20 cellular contexts compared by ENCODE assay signal in the genomic region with DNA sequence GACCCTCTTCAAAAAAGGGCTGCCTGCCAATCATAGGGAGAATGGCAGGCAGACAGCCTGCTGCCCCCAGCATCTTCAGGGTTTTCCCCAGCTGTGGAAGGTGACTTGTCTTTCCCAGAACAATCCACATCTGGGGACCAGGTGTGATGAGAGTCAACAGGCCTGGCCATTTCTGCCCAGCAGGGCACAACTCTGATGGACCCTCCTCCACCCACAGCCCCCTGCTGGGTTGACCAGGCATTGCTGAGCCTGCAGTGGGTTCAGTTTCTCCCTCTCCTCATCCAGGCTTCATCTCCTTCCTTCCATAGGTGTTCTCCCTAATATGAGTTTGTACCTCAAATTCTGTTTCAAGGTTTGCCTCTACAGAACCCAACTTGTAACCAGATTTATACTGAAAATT.
"Had no signal": no experiment of that assay in that cellular context is flagged by ENCODE, and none has a peak within 500 bp of the region (broad histone marks: within the 10 kb centered on the region; RNA-seq: fewer than 3 reads in every experiment).

No MANE protein-coding gene starts in this region.

- H3K4me1 ChIP-seq: breast epithelium, colonic mucosa, gastroesophageal sphincter, heart left ventricle, prostate gland, upper lobe of left lung had no signal

- H3K27me3 ChIP-seq: breast epithelium, colonic mucosa, gastroesophageal sphincter, heart left ventricle, upper lobe of left lung had no signal

- H3K27ac ChIP-seq: breast epithelium, colonic mucosa, dorsolateral prefrontal cortex, gastroesophageal sphincter, heart left ventricle, prostate gland, upper lobe of left lung, VCaP had no signal

- DNase-seq: activated CD4-positive, alpha-beta T cell treated with anti-CD3 and anti-CD28 coated beads, Interleukin-2, amount 10 ng/mL, durations not matched to agents 7 days and 5 days; activated CD4-positive, CD25-positive, alpha-beta regulatory T cell treated with anti-CD3 and anti-CD28 coated beads, Interleukin-2, amount 50 U/mL, for 72 hours; activated CD8-positive, alpha-beta memory T cell treated with anti-CD3 and anti-CD28 coated beads, Interleukin-2, amount 10 ng/mL, durations not matched to agents 7 days and 5 days; activated CD8-positive, alpha-beta T cell treated with anti-CD3 and anti-CD28 coated beads for 36 hours; activated gamma-delta T cell treated with Interleukin-2 at 50 U/mL for 16 hours; activated T-cell treated with anti-CD3 and anti-CD28 coated beads for 4 hours; colonic mucosa; dorsolateral prefrontal cortex; effector memory CD8-positive, alpha-beta T cell; heart left ventricle; left cardiac atrium; midbrain; natural killer cell; stimulated activated CD4-positive, alpha-beta T cell treated with anti-CD3 and anti-CD28 coated beads, Interleukin-4, amount 100 ng/mL, for 24 hours; stimulated activated naive CD8-positive, alpha-beta T cell treated with anti-CD3 and anti-CD28 coated beads, Interleukin-15, Interleukin-2, amounts not matched to agents 100 U/mL and 50 U/mL, for 24 hours; upper lobe of left lung had no signal

- H3K4me3 ChIP-seq: breast epithelium, colonic mucosa, dorsolateral prefrontal cortex, gastroesophageal sphincter, heart left ventricle, prostate gland, upper lobe of left lung had no signal

- H3K36me3 ChIP-seq: breast epithelium, colonic mucosa, gastroesophageal sphincter, heart left ventricle, prostate gland, upper lobe of left lung had no signal

- H3K9me3 ChIP-seq: breast epithelium, colonic mucosa, gastroesophageal sphincter, heart left ventricle, prostate gland, upper lobe of left lung had no signal
